In genomic region chr15:99438222-99438592, GRCh38 we compare ENCODE assay signal across 13 cellular contexts.
A peak's percentile ranks its signal among the peaks of the same experiment; 100 is the strongest.
DNase-seq lines count a peak whose midpoint lies in the region; ATAC-seq, FAIRE-seq and TF ChIP-seq lines count a peak whose summit lies in the region.
"Had no signal": no experiment of that assay in that cellular context is flagged by ENCODE, and none has a peak within 500 bp of the region (broad histone marks: within the 10 kb centered on the region; RNA-seq: fewer than 3 reads in every experiment).

No MANE protein-coding gene starts in this region.

- H3K27ac Mint-ChIP-seq in activated B cell treated with CpG ODN at 0.5 μM for 24 hours = no peak overlapping the region
- H3K27ac Mint-ChIP-seq: activated naive CD4-positive, alpha-beta T cell treated with anti-CD3 and anti-CD28 coated beads for 36 hours had no signal

- no peaks in the 10 kb centered on the region for H4K20me1 ChIP-seq in endothelial cell of umbilical vein (replicated peaks; ENCODE audit: control insufficient read depth, extremely low read depth, insufficient read depth, low read length)

- H3K4me2 ChIP-seq in endothelial cell of umbilical vein (ENCODE audit: insufficient read depth, low read length) = no peak overlapping the region

- no TSS peak for BruUV-seq in endothelial cell of umbilical vein (replicated peaks; lab: Mats Ljungman, UMichigan)

- H3K27me3 Mint-ChIP-seq in activated B cell treated with CpG ODN at 0.5 μM for 24 hours = no peaks in the 10 kb centered on the region
- H3K27me3 Mint-ChIP-seq: IgD-negative memory B cell had no signal

- H3K27ac ChIP-seq in endothelial cell of umbilical vein (ENCODE audit: insufficient read depth, low read depth, low read length) (no peak overlapping the region), thymus (ENCODE audit: low read depth) (peak overlapping the region; percentile 58)

- H3K36me3 Mint-ChIP-seq in activated B cell treated with CpG ODN at 0.5 μM for 24 hours (ENCODE audit: low read depth) = no peaks in the 10 kb centered on the region
- H3K36me3 Mint-ChIP-seq: IgD-negative memory B cell had no signal

- POLR2A ChIA-PET in activated B cell treated with CpG ODN at 0.5 μM for 24 hours (lab: Charles Lee) (no interaction called here), endothelial cell of umbilical vein (lab: Charles Lee) (no interaction called here)

- no peaks in the 10 kb centered on the region for H3K9me1 ChIP-seq in endothelial cell of umbilical vein (replicated peaks; ENCODE audit: control insufficient read depth, extremely low read depth, insufficient read depth, low read length)

- H3K4me1 Mint-ChIP-seq in activated B cell treated with CpG ODN at 0.5 μM for 24 hours = peaks cover 53% of the 10 kb centered on the region

- ATAC-seq in activated B cell treated with CpG ODN at 0.5 μM for 24 hours (ENCODE audit: low read depth) = no peak
- ATAC-seq: activated CD4-positive, CD25-positive, alpha-beta regulatory T cell treated with anti-CD3 and anti-CD28 coated beads, Interleukin-2, amount 50 U/mL, for 24 hours; GM12878 had no signal

- FAIRE-seq in endothelial cell of umbilical vein (lab: Jason Lieb, UNC) = no peak
- FAIRE-seq: GM12878 had no signal

- DNase-seq in activated B cell treated with CpG ODN at 0.5 μM for 24 hours (peak; percentile 9), endothelial cell of umbilical vein (ENCODE audit: low read depth, low spot score) (no peak), NCI-H128 (lab: John Stamatoyannopoulos, UW; ENCODE audit: unreplicated experiment) (no peak), DMS53 (lab: John Stamatoyannopoulos, UW) (no peak), occipital lobe (lab: John Stamatoyannopoulos, UW) (no peak)
- DNase-seq: DMS153 had no signal

- WGBS in thymus = 96% methylated on average over 11 of the region's 11 CpGs

- H2AFZ ChIP-seq in endothelial cell of umbilical vein (ENCODE audit: low read depth, low read length) = peak overlapping the region; percentile 63
- H2AFZ ChIP-seq in neuron (ENCODE audit: low read depth, low read length) = peak overlapping the region; percentile 74

- H3K27me3 ChIP-seq in endothelial cell of umbilical vein (ENCODE audit: control insufficient read depth in 2 of 2, insufficient read depth in 2 of 2, low read length in 2 of 2) (no peaks in the 10 kb centered on the region), neuron (ENCODE audit: insufficient read depth, low read length) (no peaks in the 10 kb centered on the region), thymus (ENCODE audit: control insufficient read depth, insufficient read depth) (no peaks in the 10 kb centered on the region)

- H3K9me3 Mint-ChIP-seq in activated B cell treated with CpG ODN at 0.5 μM for 24 hours = no peaks in the 10 kb centered on the region
- H3K9me3 Mint-ChIP-seq: activated naive CD4-positive, alpha-beta T cell treated with anti-CD3 and anti-CD28 coated beads for 36 hours; dendritic cell treated with granulocyte-macrophage colony-stimulating factor and Interleukin-4, amounts not matched to agents 40 ng/mL and 50 ng/mL, for 4 days; IgD-negative memory B cell had no signal

- no peaks in the 10 kb centered on the region for H3K79me2 ChIP-seq in endothelial cell of umbilical vein (ENCODE audit: control insufficient read depth, insufficient read depth, low read length)

- intact Hi-C loops in activated B cell treated with CpG ODN at 0.5 μM for 24 hours (cut with micrococcal nuclease) (no loop called here), endothelial cell of umbilical vein (cut with micrococcal nuclease) (no loop called here)

- H3K9ac ChIP-seq in endothelial cell of umbilical vein (replicated peaks; ENCODE audit: extremely low read depth, insufficient read depth, low read length) = no peak overlapping the region

- H3K9me3 ChIP-seq in endothelial cell of umbilical vein (replicated peaks; ENCODE audit: control insufficient read depth, insufficient read depth, low read length) = no peaks in the 10 kb centered on the region
- H3K9me3 ChIP-seq in neuron (ENCODE audit: low read length) = no peaks in the 10 kb centered on the region
- H3K9me3 ChIP-seq in thymus (ENCODE audit: control insufficient read depth) = no peaks in the 10 kb centered on the region

- H3K4me3 Mint-ChIP-seq in activated B cell treated with CpG ODN at 0.5 μM for 24 hours = no peak overlapping the region
- H3K4me3 Mint-ChIP-seq: activated naive CD4-positive, alpha-beta T cell treated with anti-CD3 and anti-CD28 coated beads for 36 hours; dendritic cell treated with granulocyte-macrophage colony-stimulating factor and Interleukin-4, amounts not matched to agents 40 ng/mL and 50 ng/mL, for 4 days; IgD-negative memory B cell had no signal

- H3K4me3 ChIP-seq in endothelial cell of umbilical vein (replicated peaks in 1 of 3; ENCODE audit: insufficient read depth in 1 of 3, low read depth in 1 of 3, low read length in 3 of 3) = no peak overlapping the region
- H3K4me3 ChIP-seq in neuron (ENCODE audit: low read length) = peak overlapping the region; percentile 21
- H3K4me3 ChIP-seq in thymus (ENCODE audit: low read length) = no peak overlapping the region
- H3K4me3 ChIP-seq: GM12878 had no signal

- TF ChIP-seq POLR2A in endothelial cell of umbilical vein (IDR thresholded peaks at IDR 0.05; ENCODE audit: low read depth, low read length) = no peak

- CTCF ChIA-PET in activated B cell treated with CpG ODN at 0.5 μM for 24 hours (lab: Charles Lee) = no interaction called here
- CTCF ChIA-PET in endothelial cell of umbilical vein (lab: Charles Lee) = interaction anchor here (1.1 to 1.2 kb wide), 2 partner anchors 12 to 16 kb away, joined by 3 read pairs; no protein-coding TSS in a partner anchor

- H3K4me1 ChIP-seq in endothelial cell of umbilical vein (ENCODE audit: control insufficient read depth, extremely low read depth, insufficient read depth, low read length) (peaks cover 24% of the 10 kb centered on the region), neuron (ENCODE audit: insufficient read depth, low read length) (peaks cover 4% of the 10 kb centered on the region), thymus (ENCODE audit: control insufficient read depth, insufficient read depth, low read length) (peaks cover 43% of the 10 kb centered on the region)

- dilution Hi-C loops in endothelial cell of umbilical vein (cut with MboI; ENCODE audit: extremely low pct_ligation_motif_present, low sequenced_read_pairs) = no loop called here

- H3K36me3 ChIP-seq in endothelial cell of umbilical vein (ENCODE audit: control insufficient read depth in 2 of 2, extremely low read depth in 1 of 2, insufficient read depth in 2 of 2, low read length in 2 of 2) (no peaks in the 10 kb centered on the region), neuron (ENCODE audit: insufficient read depth, low read length) (no peaks in the 10 kb centered on the region), thymus (ENCODE audit: control insufficient read depth, insufficient read depth) (no peaks in the 10 kb centered on the region)

- no peak for TF ChIP-seq CTCF in activated B cell treated with CpG ODN at 0.5 μM for 24 hours (IDR thresholded peaks at IDR 0.05)
- TF ChIP-seq CTCF in endothelial cell of umbilical vein (IDR thresholded peaks at IDR 0.05; ENCODE audit: extremely low read depth in 1 of 2, insufficient read depth in 1 of 2, low read depth in 1 of 2, low read length in 2 of 2) = no peak

TF ChIP-seq in endothelial cell of umbilical vein, 7 proteins besides CTCF, POLR2A, EP300 and RAD21:
- TF ChIP-seq GATA2 (IDR thresholded peaks at IDR 0.05; ENCODE audit: insufficient read depth, insufficient read length, low read depth, low read length) = no peak
- no peak for TF ChIP-seq MAX (IDR thresholded peaks at IDR 0.05; ENCODE audit: insufficient read depth, insufficient read length)
- no peak for TF ChIP-seq POLR2AphosphoS5 (IDR thresholded peaks at IDR 0.05; ENCODE audit: insufficient read depth, low read depth, low read length)
- TF ChIP-seq EZH2 (IDR thresholded peaks at IDR 0.05; ENCODE audit: borderline replicate concordance, low read depth, low read length, severe bottlenecking) = no peak
- TF ChIP-seq FOS (IDR thresholded peaks at IDR 0.05; ENCODE audit: borderline replicate concordance, insufficient read depth, low read length) = no peak
- TF ChIP-seq MYC (IDR thresholded peaks at IDR 0.05; ENCODE audit: low read depth, low read length) = no peak
- no peak for TF ChIP-seq JUN (IDR thresholded peaks at IDR 0.05; ENCODE audit: borderline replicate concordance, insufficient read depth, insufficient read length, low read depth)
